ENCODE assay signal across 27 cellular contexts in genomic region chr3:52574056-52574965, GRCh38. TPM values are rescaled to one million over a fixed set of nuclear protein-coding genes. Genes with fewer than 3 reads are reported as not detected.
DNase-seq lines count a peak whose midpoint lies in the region; ATAC-seq and TF ChIP-seq lines count a peak whose summit lies in the region.
"Had no signal": no experiment of that assay in that cellular context is flagged by ENCODE, and none has a peak within 500 bp of the region (broad histone marks: within the 10 kb centered on the region; RNA-seq: fewer than 3 reads in every experiment).

No MANE protein-coding gene starts in this region.

- ATAC-seq in memory B cell (ENCODE audit: low read depth) (no peak), HG02610 (IDR thresholded peaks at IDR 0.05; ENCODE audit: unreplicated experiment) (no peak)
- no peak for ATAC-seq in activated naive CD8-positive, alpha-beta T cell treated with anti-CD3 and anti-CD28 coated beads, Interleukin-2, amount 50 U/mL, for 24 hours
- ATAC-seq: stimulated activated naive B cell treated with anti-CD40 and anti-IgM and Interleukin-4, amounts not matched to agents 10 μg/mL and 1 μg/mL and 100 μg/mL, for 72 hours; upper lobe of right lung had no signal

- TF ChIP-seq CTCF in AG04450 (IDR thresholded peaks at IDR 0.05; ENCODE audit: low read depth, low read length) (no peak), brain (conservative IDR thresholded peaks at IDR 0.05) (no peak)

- peaks cover 25% of the 10 kb centered on the region for H3K36me3 ChIP-seq in CD8-positive, alpha-beta memory T cell (ENCODE audit: insufficient read depth, low read length)

- H3K36me3 Mint-ChIP-seq in CD8-positive, alpha-beta memory T cell, result peaks cover 28 to 76% (median 30%) of the 10 kb centered on the region in 3 donors
- H3K36me3 Mint-ChIP-seq in brain (peaks cover 77% of the 10 kb centered on the region), memory B cell (peaks cover 35% of the 10 kb centered on the region)
- peaks cover 45% of the 10 kb centered on the region for H3K36me3 Mint-ChIP-seq in activated naive CD8-positive, alpha-beta T cell treated with anti-CD3 and anti-CD28 coated beads, Interleukin-2, amount 50 U/mL, for 24 hours (ENCODE audit: low read depth)

- H3K4me1 Mint-ChIP-seq in CD8-positive, alpha-beta memory T cell, result peaks cover 0 to 2% (median 0%) of the 10 kb centered on the region in 3 donors
- H3K4me1 Mint-ChIP-seq in brain (no peaks in the 10 kb centered on the region), memory B cell (no peaks in the 10 kb centered on the region)
- H3K4me1 Mint-ChIP-seq in activated naive CD8-positive, alpha-beta T cell treated with anti-CD3 and anti-CD28 coated beads, Interleukin-2, amount 50 U/mL, for 24 hours, result no peaks in the 10 kb centered on the region
- H3K4me1 Mint-ChIP-seq: activated naive CD8-positive, alpha-beta T cell treated with anti-CD3 and anti-CD28 coated beads for 36 hours; neural progenitor cell; stimulated activated naive B cell treated with anti-CD40 and anti-IgM and Interleukin-4, amounts not matched to agents 10 μg/mL and 1 μg/mL and 100 μg/mL, for 72 hours had no signal

- H3K4me3 ChIP-seq in AG04450 (ENCODE audit: low read depth, low read length), result no peak overlapping the region
- no peak overlapping the region for H3K4me3 ChIP-seq in CD8-positive, alpha-beta memory T cell (ENCODE audit: low read length)
- H3K4me3 ChIP-seq: GM23248, lung, neural progenitor cell, right atrium auricular region, spleen, upper lobe of right lung had no signal

- no peaks in the 10 kb centered on the region for H3K9me3 ChIP-seq in AG04450 (ENCODE audit: control insufficient read depth, insufficient read depth, low read length)
- no peaks in the 10 kb centered on the region for H3K9me3 ChIP-seq in CD8-positive, alpha-beta memory T cell (ENCODE audit: low read length)
- H3K9me3 ChIP-seq: upper lobe of right lung had no signal

- CTCF ChIA-PET in AG04450 (lab: Charles Lee), result no interaction called here
- CTCF ChIA-PET in CD8-positive, alpha-beta memory T cell (lab: Charles Lee), result no interaction called here

- no peaks in the 10 kb centered on the region for H3K4me1 ChIP-seq in CD8-positive, alpha-beta memory T cell (ENCODE audit: insufficient read depth, low read length)
- H3K4me1 ChIP-seq: neural progenitor cell, parathyroid adenoma, right atrium auricular region, spleen, upper lobe of right lung had no signal

- no peak overlapping the region for H3K4me3 Mint-ChIP-seq in CD8-positive, alpha-beta memory T cell
- H3K4me3 Mint-ChIP-seq in brain, result no peak overlapping the region
- H3K4me3 Mint-ChIP-seq in memory B cell, result no peak overlapping the region
- no peak overlapping the region for H3K4me3 Mint-ChIP-seq in activated naive CD8-positive, alpha-beta T cell treated with anti-CD3 and anti-CD28 coated beads, Interleukin-2, amount 50 U/mL, for 24 hours
- H3K4me3 Mint-ChIP-seq: activated naive CD8-positive, alpha-beta T cell treated with anti-CD3 and anti-CD28 coated beads for 36 hours; neural progenitor cell; stimulated activated naive B cell treated with anti-CD40 and anti-IgM and Interleukin-4, amounts not matched to agents 10 μg/mL and 1 μg/mL and 100 μg/mL, for 72 hours had no signal

- H3K27me3 ChIP-seq in AG04450 (ENCODE audit: control insufficient read depth, insufficient read depth, low read length), result no peaks in the 10 kb centered on the region
- H3K27me3 ChIP-seq in CD8-positive, alpha-beta memory T cell (ENCODE audit: insufficient read depth, low read length, poor library complexity, severe bottlenecking), result no peaks in the 10 kb centered on the region
- H3K27me3 ChIP-seq: neural progenitor cell, right atrium auricular region, spleen, upper lobe of right lung had no signal

- H3K27ac ChIP-seq in AG04450 (ENCODE audit: low read depth, low read length), result peak overlapping the region; percentile 3
- no peak overlapping the region for H3K27ac ChIP-seq in CD8-positive, alpha-beta memory T cell (ENCODE audit: low read depth, low read length)
- H3K27ac ChIP-seq: GM23248, neural progenitor cell, parathyroid adenoma, right atrium auricular region, upper lobe of right lung had no signal

- H3K27ac Mint-ChIP-seq in CD8-positive, alpha-beta memory T cell, result peak overlapping the region in 5 of 8 donors; percentile 45 to 89 (median 73)
- H3K27ac Mint-ChIP-seq in brain, result peak overlapping the region in 3 of 5 experiments; percentile 38 to 67 (median 57)
- peak overlapping the region; percentile 40 for H3K27ac Mint-ChIP-seq in memory B cell
- H3K27ac Mint-ChIP-seq in activated naive CD8-positive, alpha-beta T cell treated with anti-CD3 and anti-CD28 coated beads, Interleukin-2, amount 50 U/mL, for 24 hours, result no peak overlapping the region
- H3K27ac Mint-ChIP-seq: activated naive CD8-positive, alpha-beta T cell treated with anti-CD3 and anti-CD28 coated beads for 36 hours; neural progenitor cell; stimulated activated naive B cell treated with anti-CD40 and anti-IgM and Interleukin-4, amounts not matched to agents 10 μg/mL and 1 μg/mL and 100 μg/mL, for 72 hours had no signal

- peaks cover 0 to 1% (median 0%) of the 10 kb centered on the region in 5 donors for H3K9me3 Mint-ChIP-seq in CD8-positive, alpha-beta memory T cell
- H3K9me3 Mint-ChIP-seq in brain (peaks cover 0 to 3% (median 0%) of the 10 kb centered on the region in 5 experiments), memory B cell (no peaks in the 10 kb centered on the region)
- H3K9me3 Mint-ChIP-seq in activated naive CD8-positive, alpha-beta T cell treated with anti-CD3 and anti-CD28 coated beads, Interleukin-2, amount 50 U/mL, for 24 hours, result no peaks in the 10 kb centered on the region
- H3K9me3 Mint-ChIP-seq: activated naive CD8-positive, alpha-beta T cell treated with anti-CD3 and anti-CD28 coated beads for 36 hours; neural progenitor cell; stimulated activated naive B cell treated with anti-CD40 and anti-IgM and Interleukin-4, amounts not matched to agents 10 μg/mL and 1 μg/mL and 100 μg/mL, for 72 hours had no signal

- H3K27me3 Mint-ChIP-seq in CD8-positive, alpha-beta memory T cell, result no peaks in the 10 kb centered on the region
- H3K27me3 Mint-ChIP-seq in brain (peaks cover 4% of the 10 kb centered on the region), memory B cell (no peaks in the 10 kb centered on the region)
- H3K27me3 Mint-ChIP-seq in activated naive CD8-positive, alpha-beta T cell treated with anti-CD3 and anti-CD28 coated beads, Interleukin-2, amount 50 U/mL, for 24 hours, result no peaks in the 10 kb centered on the region
- H3K27me3 Mint-ChIP-seq: activated naive CD8-positive, alpha-beta T cell treated with anti-CD3 and anti-CD28 coated beads for 36 hours; stimulated activated naive B cell treated with anti-CD40 and anti-IgM and Interleukin-4, amounts not matched to agents 10 μg/mL and 1 μg/mL and 100 μg/mL, for 72 hours had no signal

- DNase-seq in AG04450 (ENCODE audit: low read depth, low spot score) (no peak), memory B cell (ENCODE audit: low spot score in 2 of 2) (no peak), T-helper 1 cell (no peak)
- DNase-seq in CD8-positive, alpha-beta memory T cell, result no peak
- no peak for DNase-seq in activated naive CD8-positive, alpha-beta T cell treated with anti-CD3 and anti-CD28 coated beads, Interleukin-2, amount 50 U/mL, for 24 hours
- DNase-seq: activated naive CD8-positive, alpha-beta T cell treated with anti-CD3 and anti-CD28 coated beads for 36 hours; central memory CD4-positive, alpha-beta T cell; DMS53; GM23248; head of caudate nucleus; MV-4-11; NCI-H1694; NCI-H2171; NCI-H510A; NK-92 treated with Interleukin-12 subunit alpha and Interleukin-12 subunit beta, amount 100 ng/mL, for 24 hours; Right ventricle myocardium superior; spleen; stimulated activated CD4-positive, alpha-beta T cell treated with anti-CD3 and anti-CD28 coated beads, Interleukin-4, amount 100 ng/mL, for 4 hours; stimulated activated naive B cell treated with anti-CD40 and anti-IgM and Interleukin-4, amounts not matched to agents 10 μg/mL and 1 μg/mL and 100 μg/mL, for 72 hours; T-helper 9 cell; upper lobe of right lung had no signal

- POLR2A ChIA-PET in AG04450 (lab: Yijun Ruan, JAX), result no interaction called here
- POLR2A ChIA-PET in CD8-positive, alpha-beta memory T cell (lab: Charles Lee), result no interaction called here

RNA-seq across cellular contexts. Expression of gene UQCC5, which starts 37.9 kb away (rescaled TPM):
- polyA plus RNA-seq in AG04450 (2011; rRNA removed) (8.7 and 9.5 TPM in 2 replicates), brain (ENCODE audit: insufficient read depth, low read depth, low replicate concordance) (30.1 TPM)
- 3.9 and 6.4 TPM in 2 replicates for polyA minus RNA-seq in AG04450 (2011; rRNA and poly(A)+ RNA removed)
- total RNA-seq in CD8-positive, alpha-beta memory T cell, result 10 to 100 TPM; 15.3 to 18.2 TPM
- polyA plus RNA-seq in CD8-positive, alpha-beta memory T cell, result 20.7 TPM

RNA-seq across cellular contexts. Expression of gene NT5DC2, which starts 40.7 kb away (rescaled TPM):
- 97.9 and 154 TPM in 2 replicates for polyA plus RNA-seq in AG04450 (2011; rRNA removed)
- 130 and 174 TPM in 2 replicates for polyA minus RNA-seq in AG04450 (2011; rRNA and poly(A)+ RNA removed)
- 10 to 100 TPM; 80.3 to 84.6 TPM for total RNA-seq in CD8-positive, alpha-beta memory T cell
- 1.2 TPM for polyA plus RNA-seq in CD8-positive, alpha-beta memory T cell
- 113 TPM for polyA plus RNA-seq in brain (ENCODE audit: insufficient read depth, low read depth, low replicate concordance)

Comparison
In these comparisons a context has a peak if more than half of its experiments do, and no peak if none do; other contexts are left out.
1. RNA of gene NT5DC2, which starts 40.7 kb away (polyA plus RNA-seq): 113 TPM in brain (single experiment) and 97.9 to 154 TPM in AG04450; 1.2 TPM in CD8-positive, alpha-beta memory T cell (single experiment); every median in the first group is over 10 times any median in the second.